Comparison of ENCODE assay signal across 11 cellular contexts in genomic region chr11:120068114-120068573, GRCh38.
A peak's percentile ranks its signal among the peaks of the same experiment; 100 is the strongest.
DNase-seq lines count a peak whose midpoint lies in the region; TF ChIP-seq lines count a peak whose summit lies in the region.
"Had no signal": no experiment of that assay in that cellular context is flagged by ENCODE, and none has a peak within 500 bp of the region (broad histone marks: within the 10 kb centered on the region; RNA-seq: fewer than 3 reads in every experiment).

No MANE protein-coding gene starts in this region.

- H3K9me3 ChIP-seq in MG63 (no peaks in the 10 kb centered on the region), WERI-Rb-1 (ENCODE audit: severe bottlenecking) (no peaks in the 10 kb centered on the region), ovary (no peaks in the 10 kb centered on the region)

- no peaks in the 10 kb centered on the region for H3K36me3 ChIP-seq in MG63
- no peaks in the 10 kb centered on the region for H3K36me3 ChIP-seq in WERI-Rb-1
- no peaks in the 10 kb centered on the region for H3K36me3 ChIP-seq in ovary

- 4 to 7% (median 6%) methylated on average over 8 of the region's 8 CpGs for WGBS in ovary, 3 donors

- H3K9me3 Mint-ChIP-seq in progenitor cell of endocrine pancreas (ENCODE audit: low read depth), result no peaks in the 10 kb centered on the region

- no peaks in the 10 kb centered on the region for H3K36me3 Mint-ChIP-seq in progenitor cell of endocrine pancreas (ENCODE audit: insufficient read depth)

- no peaks in the 10 kb centered on the region for H3K4me1 Mint-ChIP-seq in progenitor cell of endocrine pancreas (ENCODE audit: low read depth)

- intact Hi-C loops in ovary (cut with DNase I), result no loop called here

- TF ChIP-seq CTCF in WERI-Rb-1 (IDR thresholded peaks at IDR 0.05; ENCODE audit: low read depth, low read length) (no peak), progenitor cell of endocrine pancreas (IDR thresholded peaks at IDR 0.05; ENCODE audit: unreplicated experiment) (no peak), ovary (IDR thresholded peaks at IDR 0.05) (no peak)

- no peak for TF ChIP-seq POLR2A in ovary (IDR thresholded peaks at IDR 0.05)

- H3K27me3 Mint-ChIP-seq in progenitor cell of endocrine pancreas, result peaks cover 34% of the 10 kb centered on the region

- TF ChIP-seq EP300 in ovary (IDR thresholded peaks at IDR 0.05), result no peak

- H3K27ac ChIP-seq in WERI-Rb-1 (peak overlapping the region; percentile 40), ovary (no peak overlapping the region)

- no peaks in the 10 kb centered on the region for H3K4me1 ChIP-seq in ovary (ENCODE audit: insufficient read depth)

- H3K27me3 ChIP-seq in MG63, result no peaks in the 10 kb centered on the region
- H3K27me3 ChIP-seq in WERI-Rb-1 (ENCODE audit: insufficient read depth, low read depth, severe bottlenecking), result no peaks in the 10 kb centered on the region
- H3K27me3 ChIP-seq in ovary, result no peaks in the 10 kb centered on the region
- H3K27me3 ChIP-seq: dorsolateral prefrontal cortex had no signal

- no peak overlapping the region for H3K4me3 Mint-ChIP-seq in progenitor cell of endocrine pancreas (ENCODE audit: low read depth)

- H3K4me3 ChIP-seq in MG63 (no peak overlapping the region), WERI-Rb-1 (ENCODE audit: low read depth, low read length) (no peak overlapping the region), ovary (no peak overlapping the region)
- H3K4me3 ChIP-seq: dorsolateral prefrontal cortex had no signal

- H3K27ac Mint-ChIP-seq in progenitor cell of endocrine pancreas, result no peak overlapping the region

- DNase-seq in DMS153 treated with DMSO at 0.1 percent for 48 hours (lab: John Stamatoyannopoulos, UW; ENCODE audit: unreplicated experiment) (peak; percentile 30), MG63 (peak; percentile 35), WERI-Rb-1 (no peak), lung microvascular endothelial cell (ENCODE audit: low read depth in 2 of 2) (peak; percentile 54 to 55), NCI-H128 (lab: John Stamatoyannopoulos, UW; ENCODE audit: unreplicated experiment) (no peak), progenitor cell of endocrine pancreas (ENCODE audit: low spot score, unreplicated experiment) (no peak), ovary (no peak), NCI-H510A (lab: John Stamatoyannopoulos, UW) (no peak)
- DNase-seq: dorsolateral prefrontal cortex; stimulated activated CD4-positive, alpha-beta T cell treated with anti-CD3 and anti-CD28 coated beads, Interleukin-12 subunit alpha, Interleukin-12 subunit beta, amount 100 ng/mL, for 4 hours; substantia nigra had no signal

Comparison
In these comparisons a context has a peak if more than half of its experiments do, and no peak if none do; other contexts are left out.
1. DNase-seq: peak in DMS153 treated with DMSO at 0.1 percent for 48 hours (single experiment), MG63 (single experiment) and lung microvascular endothelial cell (2 of 2); none in WERI-Rb-1 (single experiment), NCI-H128 (single experiment), progenitor cell of endocrine pancreas (single experiment), ovary (0 of 5) and NCI-H510A (single experiment).